8 cellular contexts compared by ENCODE assay signal in the genomic region with DNA sequence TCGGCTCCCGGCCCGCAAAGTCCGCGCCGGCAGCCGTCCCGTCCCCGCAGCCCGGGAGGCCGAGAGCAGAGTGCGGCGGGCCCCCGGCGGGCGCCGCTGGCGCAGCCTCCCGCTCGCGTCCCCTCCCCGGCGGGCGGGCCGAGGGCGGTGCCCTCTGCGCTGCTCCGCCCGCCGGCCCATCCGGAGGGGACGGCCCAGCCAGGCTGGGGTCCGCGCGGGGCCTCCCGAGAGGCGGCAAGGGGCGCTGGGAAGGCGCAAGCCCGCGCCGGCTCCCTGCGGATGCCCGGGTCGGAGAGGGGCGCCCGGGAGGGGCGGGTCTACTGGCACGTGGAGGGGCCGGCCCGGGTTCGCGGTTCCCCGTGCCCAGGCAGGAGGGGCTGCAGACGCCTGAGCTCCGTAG. TPM values are rescaled to one million over a fixed set of nuclear protein-coding genes. Genes with fewer than 3 reads are reported as not detected.
A peak's percentile ranks its signal among the peaks of the same experiment; 100 is the strongest.
DNase-seq lines count a peak whose midpoint lies in the region; ATAC-seq and TF ChIP-seq lines count a peak whose summit lies in the region.

A gene (minus strand): TSS at position 74 of the 400 bp plus-strand sequence. CDS start 126 bp downstream, outside the sequence.
A gene (plus strand): TSS at position 179 of the 400 bp plus-strand sequence. CDS start 1,783 bp downstream, outside the sequence.

- in situ Hi-C loops in astrocyte of the spinal cord (cut with HindIII; ENCODE audit: low sequenced_read_pairs), result no loop called here

- no peak for TF ChIP-seq CTCF in CD8-positive, alpha-beta T cell (IDR thresholded peaks at IDR 0.05)
- TF ChIP-seq CTCF in astrocyte of the spinal cord (IDR thresholded peaks at IDR 0.05; ENCODE audit: low read depth, low read length), result no peak

- peak; percentile 30 for ATAC-seq in CD8-positive, alpha-beta T cell
- peak; percentile 35 for ATAC-seq in GM19372 (IDR thresholded peaks at IDR 0.05; ENCODE audit: low read depth, unreplicated experiment)

- peak within 1 kb of the TSS; percentile 93 for H3K4me3 ChIP-seq in CD8-positive, alpha-beta T cell (ENCODE audit: low read depth, low read length)
- H3K4me3 ChIP-seq in astrocyte of the spinal cord (ENCODE audit: low read depth, low read length) (peak within 1 kb of the TSS; percentile 80), iPS-18a (ENCODE audit: low read length) (peak within 1 kb of the TSS; percentile 82), skeletal muscle cell (ENCODE audit: low read depth, low read length) (peak within 1 kb of the TSS; percentile 85)

- peaks cover 30% of the 10 kb centered on the region for H3K4me1 Mint-ChIP-seq in CD8-positive, alpha-beta T cell (ENCODE audit: low read depth)

- peak within 1 kb of the TSS; percentile 91 for H3K27ac Mint-ChIP-seq in CD8-positive, alpha-beta T cell

- no peaks in the 10 kb centered on the region for H3K9me3 Mint-ChIP-seq in CD8-positive, alpha-beta T cell

- peak in 5 of 7 experiments; percentile 18 to 45 (median 37) for DNase-seq in CD8-positive, alpha-beta T cell
- DNase-seq in HS-27A (ENCODE audit: low read depth), result peak; percentile 8
- peak; percentile 74 for DNase-seq in SK-N-DZ (ENCODE audit: low spot score)
- DNase-seq in astrocyte of the spinal cord (ENCODE audit: low read depth, low spot score), result peak; percentile 46
- DNase-seq in skeletal muscle cell (ENCODE audit: low read depth), result no peak
- no peak for DNase-seq in amniotic stem cell (lab: John Stamatoyannopoulos, UW)

- H3K27me3 ChIP-seq in CD8-positive, alpha-beta T cell (ENCODE audit: insufficient read depth, low read length), result no peaks in the 10 kb centered on the region
- peaks cover 13% of the 10 kb centered on the region for H3K27me3 ChIP-seq in iPS-18a (ENCODE audit: control insufficient read depth, insufficient read depth, low read length)

- POLR2A ChIA-PET in CD8-positive, alpha-beta T cell (lab: Charles Lee), result interaction anchor here (1.0 to 1.3 kb wide), 3 partner anchors 9 to 156 kb away, joined by 3 to 5 read pairs (median 5); no protein-coding TSS in a partner anchor

- no peaks in the 10 kb centered on the region for H3K27me3 Mint-ChIP-seq in CD8-positive, alpha-beta T cell (ENCODE audit: low read depth)

- H3K4me1 ChIP-seq in CD8-positive, alpha-beta T cell (ENCODE audit: insufficient read depth, low read length), result peaks cover 15% of the 10 kb centered on the region
- peaks cover 13% of the 10 kb centered on the region for H3K4me1 ChIP-seq in iPS-18a (ENCODE audit: control insufficient read depth, low read depth, low read length)

- H3K36me3 Mint-ChIP-seq in CD8-positive, alpha-beta T cell, result peaks cover 23% of the 10 kb centered on the region

- H3K36me3 ChIP-seq in CD8-positive, alpha-beta T cell (ENCODE audit: insufficient read depth, low read length), result peaks cover under 1% of the 10 kb centered on the region
- H3K36me3 ChIP-seq in iPS-18a (ENCODE audit: control insufficient read depth, low read depth, low read length), result peaks cover 20% of the 10 kb centered on the region

- peak within 1 kb of the TSS; percentile 88 for H3K9ac ChIP-seq in iPS-18a (ENCODE audit: low read length)

- peak within 1 kb of the TSS; percentile 74 for H3K27ac ChIP-seq in CD8-positive, alpha-beta T cell (ENCODE audit: low read depth, low read length)
- no peak within 1 kb of the TSS for H3K27ac ChIP-seq in iPS-18a (ENCODE audit: low read length)

- intact Hi-C loops in CD8-positive, alpha-beta T cell (cut with DNase I, micrococcal nuclease), result loop anchor here in 1 of 2 experiments (1.0 to 5.0 kb wide), 4 partner anchors 26 to 724 kb away; a partner anchor contains a TSS

- H3K9me3 ChIP-seq in CD8-positive, alpha-beta T cell (ENCODE audit: low read length), result no peaks in the 10 kb centered on the region
- no peaks in the 10 kb centered on the region for H3K9me3 ChIP-seq in iPS-18a (ENCODE audit: control insufficient read depth, low read depth, low read length)

- CTCF ChIA-PET in CD8-positive, alpha-beta T cell (lab: Charles Lee), result interaction anchor here (1.0 to 1.3 kb wide), 2 partner anchors 10 to 152 kb away, joined by 4 read pairs; no protein-coding TSS in a partner anchor

- H3K4me3 Mint-ChIP-seq in CD8-positive, alpha-beta T cell, result peak within 1 kb of the TSS; percentile 98

RNA-seq across cellular contexts. Expression of the first gene that starts in this region (rescaled TPM):
- 1 to 10 TPM; 2.7 to 3.9 TPM for total RNA-seq in CD8-positive, alpha-beta T cell
- 10.6 and 18.8 TPM in 2 replicates for polyA plus RNA-seq in SK-N-DZ (2014; cell fraction: cytosol; rRNA removed)
- polyA plus RNA-seq in SK-N-DZ (2014; cell fraction: nucleus; rRNA removed), result 85.0 and 92.0 TPM in 2 replicates

RNA-seq across cellular contexts. Expression of the second gene that starts in this region (rescaled TPM):
- 10 to 100 TPM; 15.6 to 18.4 TPM for total RNA-seq in CD8-positive, alpha-beta T cell
- polyA plus RNA-seq in SK-N-DZ (2014; cell fraction: cytosol; rRNA removed), result 212 and 257 TPM in 2 replicates
- polyA plus RNA-seq in SK-N-DZ (2014; cell fraction: nucleus; rRNA removed), result 178 and 207 TPM in 2 replicates

Comparison
In these comparisons a context has a peak if more than half of its experiments do, and no peak if none do; other contexts are left out.
1. DNase-seq: peak in CD8-positive, alpha-beta T cell (5 of 7), HS-27A (single experiment), SK-N-DZ (single experiment) and astrocyte of the spinal cord (single experiment); none in skeletal muscle cell (single experiment) and amniotic stem cell (single experiment).
2. Peak in every context shown above with its lines, with median percentiles within 50 percentile points of each other: H3K4me3 ChIP-seq.